17 cellular contexts compared by ENCODE assay signal in genomic region chr11:73275381-73275750, GRCh38. TPM values are rescaled to one million over a fixed set of nuclear protein-coding genes. Genes with fewer than 3 reads are reported as not detected.
DNase-seq lines count a peak whose midpoint lies in the region; ATAC-seq and TF ChIP-seq lines count a peak whose summit lies in the region.
"Had no signal": no experiment of that assay in that cellular context is flagged by ENCODE, and none has a peak within 500 bp of the region (broad histone marks: within the 10 kb centered on the region; RNA-seq: fewer than 3 reads in every experiment).

No MANE protein-coding gene starts in this region.

- no peaks in the 10 kb centered on the region for H3K9me3 ChIP-seq in H9 (ENCODE audit: control insufficient read depth, low read depth, low read length)
- H3K9me3 ChIP-seq: HAP-1 had no signal

- no peaks in the 10 kb centered on the region for H3K9me3 Mint-ChIP-seq in activated naive CD8-positive, alpha-beta T cell treated with anti-CD3 and anti-CD28 coated beads, Interleukin-2, amount 10 ng/mL, durations not matched to agents 7 days and 5 days
- H3K9me3 Mint-ChIP-seq in activated naive CD8-positive, alpha-beta T cell treated with anti-CD3 and anti-CD28 coated beads, Interleukin-2, amount 50 U/mL, for 24 hours, result no peaks in the 10 kb centered on the region
- no peaks in the 10 kb centered on the region for H3K9me3 Mint-ChIP-seq in H9

- no peak overlapping the region for H3K18ac ChIP-seq in H9 (ENCODE audit: insufficient read length, low read depth, low read length)

- intact Hi-C loops in sciatic nerve (cut with DNase I), result no loop called here

- no peak overlapping the region for H3K4me2 ChIP-seq in H9 (ENCODE audit: insufficient read depth, insufficient read length, low read length)

- no peak overlapping the region for H2BK15ac ChIP-seq in H9 (ENCODE audit: low read depth, low read length)

- no peak for TF ChIP-seq CTCF in H9 (conservative IDR thresholded peaks at IDR 0.05)

- WGBS in H9 (ENCODE audit: extremely low coverage, insufficient read length, low lambda C conversion rate), result no CpG with 5 or more reads among the region's 4 CpGs

- H2BK120ac ChIP-seq in H9 (ENCODE audit: low read depth, low read length, poor library complexity, severe bottlenecking), result no peak overlapping the region

- H4K8ac ChIP-seq in H9 (replicated peaks; ENCODE audit: insufficient read length, low read depth, low read length), result no peak overlapping the region

- no peaks in the 10 kb centered on the region for H3K4me1 Mint-ChIP-seq in activated naive CD8-positive, alpha-beta T cell treated with anti-CD3 and anti-CD28 coated beads, Interleukin-2, amount 10 ng/mL, durations not matched to agents 7 days and 5 days
- H3K4me1 Mint-ChIP-seq in activated naive CD8-positive, alpha-beta T cell treated with anti-CD3 and anti-CD28 coated beads, Interleukin-2, amount 50 U/mL, for 24 hours, result no peaks in the 10 kb centered on the region
- H3K4me1 Mint-ChIP-seq in H9, result peaks cover 24 to 38% of the 10 kb centered on the region in 2 experiments

- POLR2A ChIA-PET in activated naive CD8-positive, alpha-beta T cell treated with anti-CD3 and anti-CD28 coated beads, Interleukin-2, amount 10 ng/mL, durations not matched to agents 7 days and 5 days (lab: Charles Lee), result no interaction called here

- no peaks in the 10 kb centered on the region for H3K36me3 Mint-ChIP-seq in activated naive CD8-positive, alpha-beta T cell treated with anti-CD3 and anti-CD28 coated beads, Interleukin-2, amount 10 ng/mL, durations not matched to agents 7 days and 5 days
- no peaks in the 10 kb centered on the region for H3K36me3 Mint-ChIP-seq in activated naive CD8-positive, alpha-beta T cell treated with anti-CD3 and anti-CD28 coated beads, Interleukin-2, amount 50 U/mL, for 24 hours (ENCODE audit: low read depth)
- no peaks in the 10 kb centered on the region for H3K36me3 Mint-ChIP-seq in H9 (ENCODE audit: insufficient read depth in 1 of 3, low read depth in 3 of 3)

- in situ Hi-C loops in G401 (cut with HindIII; ENCODE audit: low sequenced_read_pairs), result no loop called here

- no peak overlapping the region for H3K4ac ChIP-seq in H9 (ENCODE audit: low read depth, low read length)

- H2AFZ ChIP-seq in H9 (ENCODE audit: low read length), result no peak overlapping the region

- no peak overlapping the region for H4K5ac ChIP-seq in H9 (ENCODE audit: insufficient read length, low read depth, low read length)

- H3K79me1 ChIP-seq in H9 (ENCODE audit: insufficient read depth, low read depth, low read length, poor library complexity, severe bottlenecking), result no peaks in the 10 kb centered on the region

- no peak overlapping the region for H3K56ac ChIP-seq in H9 (ENCODE audit: insufficient read length, low read depth, low read length)

- no peaks in the 10 kb centered on the region for H3K79me2 ChIP-seq in H9 (ENCODE audit: insufficient read depth, low read length)

- H3K27ac ChIP-seq in H9 (ENCODE audit: insufficient read length, low read depth, low read length), result no peak overlapping the region
- H3K27ac ChIP-seq: C4-2B had no signal

- H3K4me3 Mint-ChIP-seq in activated naive CD8-positive, alpha-beta T cell treated with anti-CD3 and anti-CD28 coated beads, Interleukin-2, amount 10 ng/mL, durations not matched to agents 7 days and 5 days, result no peak overlapping the region
- no peak overlapping the region for H3K4me3 Mint-ChIP-seq in activated naive CD8-positive, alpha-beta T cell treated with anti-CD3 and anti-CD28 coated beads, Interleukin-2, amount 50 U/mL, for 24 hours
- H3K4me3 Mint-ChIP-seq in H9, result no peak overlapping the region

- H2BK12ac ChIP-seq in H9 (ENCODE audit: insufficient read length, low read depth, low read length), result no peak overlapping the region

- H3K14ac ChIP-seq in H9 (ENCODE audit: insufficient read depth, low read length), result no peak overlapping the region; the same call in 1 of the 2 replicates

- no peaks in the 10 kb centered on the region for H4K20me1 ChIP-seq in H9 (ENCODE audit: control insufficient read depth, insufficient read depth, insufficient read length)

- no peak overlapping the region for H3K27ac Mint-ChIP-seq in activated naive CD8-positive, alpha-beta T cell treated with anti-CD3 and anti-CD28 coated beads, Interleukin-2, amount 10 ng/mL, durations not matched to agents 7 days and 5 days
- H3K27ac Mint-ChIP-seq in activated naive CD8-positive, alpha-beta T cell treated with anti-CD3 and anti-CD28 coated beads, Interleukin-2, amount 50 U/mL, for 24 hours, result no peak overlapping the region
- H3K27ac Mint-ChIP-seq in H9, result 0 out of 7 replicates have a peak overlapping the region, but pooled peaks of 1 of the 3 experiments have one; percentile 51

- peaks cover 13% of the 10 kb centered on the region for H3K27me3 Mint-ChIP-seq in activated naive CD8-positive, alpha-beta T cell treated with anti-CD3 and anti-CD28 coated beads, Interleukin-2, amount 10 ng/mL, durations not matched to agents 7 days and 5 days
- H3K27me3 Mint-ChIP-seq in activated naive CD8-positive, alpha-beta T cell treated with anti-CD3 and anti-CD28 coated beads, Interleukin-2, amount 50 U/mL, for 24 hours, result no peaks in the 10 kb centered on the region
- peaks cover 3% of the 10 kb centered on the region for H3K27me3 Mint-ChIP-seq in H9 (ENCODE audit: low read depth)

- peak; percentile 2 for DNase-seq in activated naive CD8-positive, alpha-beta T cell treated with anti-CD3 and anti-CD28 coated beads, Interleukin-2, amount 10 ng/mL, durations not matched to agents 7 days and 5 days
- DNase-seq in activated naive CD8-positive, alpha-beta T cell treated with anti-CD3 and anti-CD28 coated beads, Interleukin-2, amount 50 U/mL, for 24 hours, result no peak
- DNase-seq in H9 (peak; percentile 24), sciatic nerve (ENCODE audit: low spot score) (peak; percentile 31), G401 (ENCODE audit: low spot score) (no peak)
- no peak for DNase-seq in activated CD4-positive, alpha-beta T cell treated with anti-CD3 and anti-CD28 coated beads for 48 hours
- DNase-seq in central memory CD4-positive, alpha-beta T cell, result no peak
- DNase-seq: COR-L47, NCI-H1930, NCI-H2171, NCI-H774 had no signal

- no peaks in the 10 kb centered on the region for H3K23me2 ChIP-seq in H9 (ENCODE audit: insufficient read length, low read depth, low read length, poor library complexity, severe bottlenecking)

- H3K23ac ChIP-seq in H9 (ENCODE audit: insufficient read length, low read depth, low read length), result no peak overlapping the region

- no peaks in the 10 kb centered on the region for H3K4me1 ChIP-seq in H9 (ENCODE audit: insufficient read depth, low read length)
- H3K4me1 ChIP-seq: HAP-1 had no signal

- no peaks in the 10 kb centered on the region for H3K27me3 ChIP-seq in H9 (ENCODE audit: insufficient read depth, low read length)

- no peak for ATAC-seq in activated naive CD8-positive, alpha-beta T cell treated with anti-CD3 and anti-CD28 coated beads, Interleukin-2, amount 10 ng/mL, durations not matched to agents 7 days and 5 days (ENCODE audit: low read depth)
- no peak for ATAC-seq in activated naive CD8-positive, alpha-beta T cell treated with anti-CD3 and anti-CD28 coated beads, Interleukin-2, amount 50 U/mL, for 24 hours
- peak; percentile 90 for ATAC-seq in esophagus mucosa
- ATAC-seq in sciatic nerve, result no peak
- ATAC-seq: GM12878 had no signal

- no peak overlapping the region for H2BK20ac ChIP-seq in H9 (ENCODE audit: low read depth, low read length, poor library complexity, severe bottlenecking)

- no peak overlapping the region for H2BK5ac ChIP-seq in H9 (ENCODE audit: insufficient read length, low read length)

- H3K9ac ChIP-seq in H9 (ENCODE audit: extremely low read depth, insufficient read length, low read length), result no peak overlapping the region

- H2AK5ac ChIP-seq in H9 (ENCODE audit: insufficient read length, low read length), result no peak overlapping the region

- no peak overlapping the region for H3T11ph ChIP-seq in H9 (ENCODE audit: low read length)

- peak overlapping the region; percentile 44 for H4K91ac ChIP-seq in H9 (ENCODE audit: insufficient read length, low read depth, low read length)

RNA-seq across cellular contexts. Expression of gene P2RY6, which starts 3.2 kb away (rescaled TPM):
- under 1 TPM in 1 of 2 experiments, not detected in 1; 0.44 TPM for total RNA-seq in activated naive CD8-positive, alpha-beta T cell treated with anti-CD3 and anti-CD28 coated beads, Interleukin-2, amount 10 ng/mL, durations not matched to agents 7 days and 5 days
- not detected in 2 replicates for total RNA-seq in H9 (2021)
- total RNA-seq in esophagus mucosa, result 1.0 TPM
- total RNA-seq in sciatic nerve, result 3.6 TPM
- not detected in 2 replicates for total RNA-seq in G401 (2014; rRNA removed; shearing (Covaris generic))
- total RNA-seq: A172, NCI-H460 had no signal

RNA-seq across cellular contexts. Expression of gene ARHGEF17, which starts 32.7 kb away (rescaled TPM):
- not detected for total RNA-seq in activated naive CD8-positive, alpha-beta T cell treated with anti-CD3 and anti-CD28 coated beads, Interleukin-2, amount 10 ng/mL, durations not matched to agents 7 days and 5 days
- total RNA-seq in H9 (2021) (6.2 and 7.4 TPM in 2 replicates), esophagus mucosa (5.4 TPM), sciatic nerve (110 TPM)
- total RNA-seq in G401 (2014; rRNA removed; shearing (Covaris generic)), result 19.9 and 31.0 TPM in 2 replicates

RNA-seq across cellular contexts. Expression of gene P2RY2, which starts 57.3 kb away (rescaled TPM):
- not detected for total RNA-seq in activated naive CD8-positive, alpha-beta T cell treated with anti-CD3 and anti-CD28 coated beads, Interleukin-2, amount 10 ng/mL, durations not matched to agents 7 days and 5 days
- total RNA-seq in H9 (2021), result 0.26 and 0.35 TPM in 2 replicates
- total RNA-seq in esophagus mucosa, result 44.3 TPM
- 12.3 TPM for total RNA-seq in sciatic nerve
- not detected in 2 replicates for total RNA-seq in G401 (2014; rRNA removed; shearing (Covaris generic))
- total RNA-seq: A172, NCI-H460 had no signal

Comparison
In these comparisons a context has a peak if more than half of its experiments do, and no peak if none do; other contexts are left out.
1. DNase-seq: peak in activated naive CD8-positive, alpha-beta T cell treated with anti-CD3 and anti-CD28 coated beads, Interleukin-2, amount 10 ng/mL, durations not matched to agents 7 days and 5 days (single experiment), H9 (single experiment) and sciatic nerve (single experiment); none in activated naive CD8-positive, alpha-beta T cell treated with anti-CD3 and anti-CD28 coated beads, Interleukin-2, amount 50 U/mL, for 24 hours (single experiment), G401 (single experiment), activated CD4-positive, alpha-beta T cell treated with anti-CD3 and anti-CD28 coated beads for 48 hours (single experiment) and central memory CD4-positive, alpha-beta T cell (single experiment).